ENCODE assay signal across 1 cellular context in the genomic region with DNA sequence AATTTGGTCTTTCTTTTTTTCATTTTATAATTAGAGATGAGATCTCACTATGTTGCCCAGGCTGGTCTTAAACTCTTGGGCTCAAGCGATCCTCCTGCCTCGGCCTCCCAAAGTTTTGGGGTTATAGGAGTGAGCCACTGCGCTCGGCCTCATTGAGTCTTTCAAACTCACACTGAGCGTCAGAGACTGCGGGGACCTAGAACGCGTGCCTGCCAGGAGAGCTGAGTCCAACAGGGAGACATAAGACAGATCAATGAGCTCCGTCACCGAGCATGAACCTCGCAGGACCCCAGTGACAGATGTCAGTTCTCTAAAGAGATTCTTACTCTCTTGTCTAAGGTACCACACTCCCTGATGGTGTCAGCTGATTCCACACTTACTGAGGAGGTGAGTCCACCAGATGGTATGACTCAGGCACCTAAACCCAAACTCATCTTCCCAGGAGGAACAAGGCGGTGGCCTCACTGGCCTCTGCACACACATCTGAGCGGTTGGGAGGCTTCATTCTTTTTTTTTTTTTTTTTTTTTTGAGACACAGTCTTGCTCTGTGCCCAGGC.
TF ChIP-seq lines count a peak whose summit lies in the region.

No MANE protein-coding gene starts in this region.

TF ChIP-seq in K562, 482 proteins besides CTCF, POLR2A, EP300 and RAD21:
- TF ChIP-seq ZNF347 (CRISPR knock-in tag; IDR thresholded peaks at IDR 0.05; ENCODE audit: low read depth) (no peak), NR1H2 (CRISPR knock-in tag; IDR thresholded peaks at IDR 0.05) (no peak), CREBBP (IDR thresholded peaks at IDR 0.05; ENCODE audit: low read depth, low read length) (no peak), ZNF146 (CRISPR knock-in tag; IDR thresholded peaks at IDR 0.05; ENCODE audit: unreplicated experiment) (no peak), MYC (IDR thresholded peaks at IDR 0.05; ENCODE audit: low read depth, low read length) (no peak), MYC (CRISPR knock-in tag; IDR thresholded peaks at IDR 0.05; ENCODE audit: borderline replicate concordance, low read depth) (no peak), KLF13 (tag; IDR thresholded peaks at IDR 0.05; ENCODE audit: borderline replicate concordance, low read depth) (no peak), CBFA2T2 (conservative IDR thresholded peaks at IDR 0.05) (0 out of 2 replicates have a peak, but pooled peaks have one; percentile 14), ARID2 (IDR thresholded peaks at IDR 0.05) (no peak), GTF2F1 (IDR thresholded peaks at IDR 0.05; ENCODE audit: low read depth, low read length) (no peak), CBFA2T3 (IDR thresholded peaks at IDR 0.05) (peak; percentile 38; the same call in 1 of the 2 replicates), PTRF (tag; IDR thresholded peaks at IDR 0.05) (no peak), PCBP2 (IDR thresholded peaks at IDR 0.05; ENCODE audit: low read depth, low read length, poor library complexity, severe bottlenecking) (no peak), BACH1 (tag; IDR thresholded peaks at IDR 0.05) (no peak)
- TF ChIP-seq, protein P1, sequence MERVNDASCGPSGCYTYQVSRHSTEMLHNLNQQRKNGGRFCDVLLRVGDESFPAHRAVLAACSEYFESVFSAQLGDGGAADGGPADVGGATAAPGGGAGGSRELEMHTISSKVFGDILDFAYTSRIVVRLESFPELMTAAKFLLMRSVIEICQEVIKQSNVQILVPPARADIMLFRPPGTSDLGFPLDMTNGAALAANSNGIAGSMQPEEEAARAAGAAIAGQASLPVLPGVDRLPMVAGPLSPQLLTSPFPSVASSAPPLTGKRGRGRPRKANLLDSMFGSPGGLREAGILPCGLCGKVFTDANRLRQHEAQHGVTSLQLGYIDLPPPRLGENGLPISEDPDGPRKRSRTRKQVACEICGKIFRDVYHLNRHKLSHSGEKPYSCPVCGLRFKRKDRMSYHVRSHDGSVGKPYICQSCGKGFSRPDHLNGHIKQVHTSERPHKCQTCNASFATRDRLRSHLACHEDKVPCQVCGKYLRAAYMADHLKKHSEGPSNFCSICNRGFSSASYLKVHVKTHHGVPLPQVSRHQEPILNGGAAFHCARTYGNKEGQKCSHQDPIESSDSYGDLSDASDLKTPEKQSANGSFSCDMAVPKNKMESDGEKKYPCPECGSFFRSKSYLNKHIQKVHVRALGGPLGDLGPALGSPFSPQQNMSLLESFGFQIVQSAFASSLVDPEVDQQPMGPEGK (CRISPR knock-in tag; IDR thresholded peaks at IDR 0.05; ENCODE audit: borderline replicate concordance): no peak
- TF ChIP-seq, protein P2, sequence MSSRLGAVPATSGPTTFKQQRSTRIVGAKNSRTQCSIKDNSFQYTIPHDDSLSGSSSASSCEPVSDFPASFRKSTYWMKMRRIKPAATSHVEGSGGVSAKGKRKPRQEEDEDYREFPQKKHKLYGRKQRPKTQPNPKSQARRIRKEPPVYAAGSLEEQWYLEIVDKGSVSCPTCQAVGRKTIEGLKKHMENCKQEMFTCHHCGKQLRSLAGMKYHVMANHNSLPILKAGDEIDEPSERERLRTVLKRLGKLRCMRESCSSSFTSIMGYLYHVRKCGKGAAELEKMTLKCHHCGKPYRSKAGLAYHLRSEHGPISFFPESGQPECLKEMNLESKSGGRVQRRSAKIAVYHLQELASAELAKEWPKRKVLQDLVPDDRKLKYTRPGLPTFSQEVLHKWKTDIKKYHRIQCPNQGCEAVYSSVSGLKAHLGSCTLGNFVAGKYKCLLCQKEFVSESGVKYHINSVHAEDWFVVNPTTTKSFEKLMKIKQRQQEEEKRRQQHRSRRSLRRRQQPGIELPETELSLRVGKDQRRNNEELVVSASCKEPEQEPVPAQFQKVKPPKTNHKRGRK (tag; IDR thresholded peaks at IDR 0.05): no peak
